11 cellular contexts compared by ENCODE assay signal in the genomic region with DNA sequence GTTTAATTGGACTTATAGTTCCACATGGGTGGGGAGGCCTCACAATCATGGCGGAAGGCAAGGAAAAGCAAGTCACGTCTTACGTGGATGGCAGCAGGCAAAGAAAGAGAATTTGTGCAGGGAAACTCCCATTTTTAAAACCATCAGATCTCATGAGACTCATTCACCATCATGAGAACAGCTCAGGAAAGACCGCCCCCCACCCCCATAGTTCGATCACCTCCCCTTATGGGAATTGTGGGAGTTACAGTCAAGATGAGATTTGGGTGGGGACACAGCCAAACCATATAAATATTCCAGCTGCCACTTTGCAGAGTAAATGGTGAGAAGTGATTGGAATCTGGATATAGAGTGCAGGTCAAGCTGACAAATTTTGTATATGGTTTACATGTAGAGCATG.
DNase-seq lines count a peak whose midpoint lies in the region; ATAC-seq and TF ChIP-seq lines count a peak whose summit lies in the region.
"Had no signal": no experiment of that assay in that cellular context is flagged by ENCODE, and none has a peak within 500 bp of the region (broad histone marks: within the 10 kb centered on the region; RNA-seq: fewer than 3 reads in every experiment).

No MANE protein-coding gene starts in this region.

- 80 to 91% methylated on average over 5 of the region's 5 CpGs for WGBS in tibial nerve, 2 donors

- H3K9me3 ChIP-seq in tibial nerve = no peaks in the 10 kb centered on the region

- no peak overlapping the region for H3K4me3 ChIP-seq in tibial nerve

- H3K4me3 Mint-ChIP-seq in activated naive CD4-positive, alpha-beta T cell treated with anti-CD3 and anti-CD28 coated beads for 36 hours = peak overlapping the region; percentile 53
- H3K4me3 Mint-ChIP-seq in immature natural killer cell = peak overlapping the region in 2 of 5 donors; percentile 61 to 73

- TF ChIP-seq EP300 in tibial nerve (IDR thresholded peaks at IDR 0.05) = no peak

- H3K9me3 Mint-ChIP-seq in activated naive CD4-positive, alpha-beta T cell treated with anti-CD3 and anti-CD28 coated beads for 36 hours = peaks cover 6% of the 10 kb centered on the region
- no peaks in the 10 kb centered on the region for H3K9me3 Mint-ChIP-seq in immature natural killer cell

- H3K4me1 ChIP-seq in tibial nerve = no peaks in the 10 kb centered on the region

- H3K36me3 ChIP-seq in tibial nerve = no peaks in the 10 kb centered on the region

- intact Hi-C loops in activated naive CD4-positive, alpha-beta T cell treated with anti-CD3 and anti-CD28 coated beads for 36 hours (cut with micrococcal nuclease) = loop anchor here (1.0 kb wide), 1 partner anchor 113 kb away; no protein-coding TSS in a partner anchor

- CTCF ChIA-PET in activated naive CD4-positive, alpha-beta T cell treated with anti-CD3 and anti-CD28 coated beads for 36 hours (lab: Charles Lee) = interaction anchor here (0.6 to 3.4 kb wide), 7 partner anchors 15 to 286 kb away, joined by 3 to 27 read pairs (median 4); no protein-coding TSS in a partner anchor

- peak overlapping the region; percentile 99 for H3K27ac Mint-ChIP-seq in activated naive CD4-positive, alpha-beta T cell treated with anti-CD3 and anti-CD28 coated beads for 36 hours
- peak overlapping the region; percentile 87 to 96 (median 93) for H3K27ac Mint-ChIP-seq in immature natural killer cell

- H3K27me3 ChIP-seq in tibial nerve = no peaks in the 10 kb centered on the region

- H3K36me3 Mint-ChIP-seq in activated naive CD4-positive, alpha-beta T cell treated with anti-CD3 and anti-CD28 coated beads for 36 hours (ENCODE audit: low read depth) = no peaks in the 10 kb centered on the region
- peaks cover 0 to 27% (median 4%) of the 10 kb centered on the region in 3 donors for H3K36me3 Mint-ChIP-seq in immature natural killer cell

- H3K27me3 Mint-ChIP-seq in activated naive CD4-positive, alpha-beta T cell treated with anti-CD3 and anti-CD28 coated beads for 36 hours (ENCODE audit: low read depth) = no peaks in the 10 kb centered on the region
- H3K27me3 Mint-ChIP-seq in immature natural killer cell (ENCODE audit: low read depth in 3 of 3) = peaks cover 0 to 2% (median 1%) of the 10 kb centered on the region in 3 donors

- DNase-seq in activated naive CD4-positive, alpha-beta T cell treated with anti-CD3 and anti-CD28 coated beads for 36 hours = peak; percentile 66
- no peak for DNase-seq in activated naive CD4-positive, alpha-beta T cell treated with Interleukin-2 at 50 U/mL for 16 hours
- peak; percentile 30 to 50 for DNase-seq in activated CD4-positive, alpha-beta T cell treated with anti-CD3 and anti-CD28 coated beads, Interleukin-2, amount 50 U/mL, for 48 hours
- DNase-seq in immature natural killer cell (no peak), tibial nerve (ENCODE audit: low spot score in 2 of 2) (no peak)
- DNase-seq: NCI-H1694, NCI-H510A treated with DMSO at 0.1 percent for 48 hours, occipital lobe had no signal

- no peak for TF ChIP-seq CTCF in tibial nerve (IDR thresholded peaks at IDR 0.05)

- no peak for TF ChIP-seq POLR2A in tibial nerve (IDR thresholded peaks at IDR 0.05)

- peak overlapping the region in 3 of 4 donors; percentile 2 to 33 (median 25) for H3K27ac ChIP-seq in tibial nerve

- H3K4me1 Mint-ChIP-seq in activated naive CD4-positive, alpha-beta T cell treated with anti-CD3 and anti-CD28 coated beads for 36 hours (ENCODE audit: low read depth) = peaks cover 47% of the 10 kb centered on the region
- H3K4me1 Mint-ChIP-seq in immature natural killer cell = peaks cover 43 to 45% of the 10 kb centered on the region in 2 donors

- no peak for ATAC-seq in GM19035 (IDR thresholded peaks at IDR 0.05; ENCODE audit: unreplicated experiment)
- no peak for ATAC-seq in HG03159 (IDR thresholded peaks at IDR 0.05; ENCODE audit: unreplicated experiment)
- ATAC-seq in SK-N-SH treated with all-trans-retinoic acid at 6 μM for 48 hours = no peak

TF ChIP-seq in SK-N-SH treated with all-trans-retinoic acid at 6 μM for 48 hours, 23 proteins besides CTCF, POLR2A, EP300 and RAD21:
- no peak for TF ChIP-seq ZFP30 (CRISPR knock-in tag; IDR thresholded peaks at IDR 0.05)
- TF ChIP-seq PPARA (CRISPR knock-in tag; IDR thresholded peaks at IDR 0.05; ENCODE audit: borderline replicate concordance) = no peak

Comparison
In these comparisons a context has a peak if more than half of its experiments do, and no peak if none do; other contexts are left out.
1. DNase-seq: peak in activated naive CD4-positive, alpha-beta T cell treated with anti-CD3 and anti-CD28 coated beads for 36 hours (single experiment) and activated CD4-positive, alpha-beta T cell treated with anti-CD3 and anti-CD28 coated beads, Interleukin-2, amount 50 U/mL, for 48 hours (2 of 2); none in activated naive CD4-positive, alpha-beta T cell treated with Interleukin-2 at 50 U/mL for 16 hours (single experiment), immature natural killer cell (0 of 3) and tibial nerve (0 of 2).